23 cellular contexts compared by ENCODE assay signal in the genomic region with DNA sequence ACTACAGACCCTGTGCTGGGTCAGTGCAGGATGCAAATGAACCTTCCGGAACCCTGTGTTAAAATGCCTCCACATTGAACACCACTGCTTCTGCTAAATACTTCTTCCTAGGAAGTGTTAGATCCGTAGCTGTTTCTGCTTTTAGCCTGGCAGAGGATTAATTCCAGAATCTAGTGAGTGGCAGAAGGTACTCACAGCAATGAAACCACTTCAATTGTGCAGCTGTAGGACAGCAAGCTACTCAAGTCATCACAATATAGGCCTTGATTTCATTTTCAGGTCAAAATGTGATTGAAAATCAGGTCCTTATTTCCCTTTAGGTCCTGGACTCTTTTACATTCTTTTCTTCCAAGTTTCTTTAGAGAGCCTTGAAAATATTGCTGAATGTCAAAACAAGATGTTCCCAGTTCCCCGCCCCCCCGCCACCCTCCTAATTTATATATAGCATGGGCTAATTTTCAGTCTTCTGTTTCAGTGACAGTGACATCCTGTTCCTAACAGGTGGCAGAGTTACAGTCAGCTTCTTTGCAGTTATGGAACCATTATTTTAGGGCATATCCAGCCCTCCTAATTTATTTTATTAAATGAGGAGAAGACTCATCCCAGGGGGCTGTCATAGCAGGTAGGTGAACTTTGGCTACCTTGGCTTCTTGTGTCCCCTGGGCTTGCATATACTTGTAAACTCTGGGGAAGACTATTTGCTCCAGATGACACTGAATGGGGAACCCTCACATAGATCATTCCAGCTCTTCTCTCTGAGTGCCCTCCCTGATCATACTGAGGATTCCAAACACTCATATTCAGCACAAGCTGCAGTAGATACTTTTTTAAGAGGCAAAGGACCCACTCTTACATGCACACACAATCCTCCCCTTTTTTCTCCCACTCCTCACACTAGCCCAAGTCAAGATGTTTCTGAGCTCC. TPM values are rescaled to one million over a fixed set of nuclear protein-coding genes. Genes with fewer than 3 reads are reported as not detected.
"Had no signal": no experiment of that assay in that cellular context is flagged by ENCODE, and none has a peak within 500 bp of the region (broad histone marks: within the 10 kb centered on the region; RNA-seq: fewer than 3 reads in every experiment).

No MANE protein-coding gene starts in this region.

- H3K4me1 ChIP-seq: adrenal gland, Peyer's patch had no signal

- H3K9me3 ChIP-seq: adrenal gland, MG63, Peyer's patch had no signal

- H3K4me3 ChIP-seq: adrenal gland, MG63, Peyer's patch had no signal

- H3K36me3 ChIP-seq: adrenal gland, MG63, Peyer's patch had no signal

- H3K27me3 ChIP-seq: adrenal gland, MG63, Peyer's patch had no signal

- H3K27ac ChIP-seq: adrenal gland, Peyer's patch, RWPE1 had no signal

- DNase-seq: activated CD4-positive, alpha-beta T cell treated with anti-CD3 and anti-CD28 coated beads for 4 hours; activated CD4-positive, alpha-beta T cell treated with anti-CD3 and anti-CD28 coated beads, Interleukin-2, amount 50 U/mL, for 4 hours; activated CD8-positive, alpha-beta memory T cell treated with anti-CD3 and anti-CD28 coated beads, Interleukin-2, amount 50 U/mL, for 48 hours; activated CD8-positive, alpha-beta T cell treated with anti-CD3 and anti-CD28 coated beads, Interleukin-2, amount 10 ng/mL, durations not matched to agents 7 days and 5 days; activated naive CD4-positive, alpha-beta T cell treated with anti-CD3 and anti-CD28 coated beads, Interleukin-2, amount 50 U/mL, for 16 hours; activated naive CD8-positive, alpha-beta T cell treated with anti-CD3 and anti-CD28 coated beads, Interleukin-2, amount 10 ng/mL, durations not matched to agents 7 days and 5 days; activated T-cell treated with anti-CD3 and anti-CD28 coated beads, Interleukin-2, amount 50 U/mL, for 1 hour; adrenal gland; central memory CD4-positive, alpha-beta T cell; MG63; NCI-H1105; NCI-H1436; NCI-H1694 treated with DMSO at 0.1 percent for 48 hours; NCI-H2081 treated with DMSO at 0.1 percent for 48 hours; NCI-H446; NCI-H526; NCI-H82; NK-92 treated with Interleukin-12 subunit alpha and Interleukin-12 subunit beta, amount 100 ng/mL, for 24 hours; OCI-M1; Peyer's patch; SHP77 treated with DMSO at 0.1 percent for 48 hours had no signal

- ATAC-seq: activated CD4-positive, CD25-positive, alpha-beta regulatory T cell treated with anti-CD3 and anti-CD28 coated beads, Interleukin-2, amount 50 U/mL, for 24 hours; activated CD8-positive, alpha-beta T cell treated with anti-CD3 and anti-CD28 coated beads, Interleukin-2, amount 10 ng/mL, durations not matched to agents 7 days and 5 days had no signal

RNA-seq across cellular contexts. Expression of a gene that starts 28.0 kb away (rescaled TPM):
- total RNA-seq: activated CD8-positive, alpha-beta T cell treated with anti-CD3 and anti-CD28 coated beads, Interleukin-2, amount 10 ng/mL, durations not matched to agents 7 days and 5 days; activated naive CD8-positive, alpha-beta T cell treated with anti-CD3 and anti-CD28 coated beads, Interleukin-2, amount 10 ng/mL, durations not matched to agents 7 days and 5 days had no signal
